ENCODE assay signal across 8 cellular contexts in the genomic region with DNA sequence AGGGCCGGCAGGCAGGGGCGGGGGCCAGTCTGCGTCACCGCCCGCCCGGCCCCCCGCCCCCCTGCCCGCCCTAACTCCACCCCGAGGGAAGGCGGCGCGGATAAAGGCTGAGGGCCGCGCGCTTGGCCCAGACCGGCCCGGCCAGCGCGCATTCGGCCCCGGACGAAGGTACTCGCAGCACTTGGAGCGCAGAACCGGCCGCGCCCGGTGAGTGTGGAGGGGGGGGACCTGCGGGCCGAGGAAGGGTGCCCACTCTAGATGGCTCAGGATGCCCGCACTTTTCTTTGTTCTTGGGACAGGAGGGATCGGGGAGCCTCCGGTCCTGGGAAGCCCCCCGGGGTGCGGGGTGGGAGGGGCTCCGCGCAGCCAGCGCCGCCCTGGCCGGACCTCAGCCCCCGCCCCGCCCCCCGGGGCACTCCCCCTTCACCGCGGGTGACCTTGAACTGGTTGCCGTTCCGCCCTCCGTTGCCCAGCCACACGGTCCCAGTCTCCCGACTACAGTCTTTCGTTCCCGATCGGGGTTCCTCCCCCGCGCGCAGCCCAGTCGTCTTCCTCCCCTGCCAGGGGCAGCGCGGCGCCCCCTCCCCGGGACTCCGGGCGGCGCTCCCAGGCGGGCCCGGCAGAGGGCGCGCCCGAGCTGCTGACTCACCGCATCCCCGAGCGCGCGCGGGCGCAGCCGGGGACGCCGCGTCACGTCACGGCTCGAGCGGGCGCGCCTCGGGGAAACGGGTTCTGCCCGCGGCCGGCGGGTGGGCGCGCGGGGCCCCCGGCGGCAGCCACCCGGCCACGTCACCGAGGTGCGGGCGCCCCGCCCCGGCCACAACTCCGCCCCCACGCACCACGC.
DNase-seq lines count a peak whose midpoint lies in the region; ATAC-seq and TF ChIP-seq lines count a peak whose summit lies in the region.

Gene MIDN (plus strand): TSS at position 130 of the 844 bp plus-strand sequence. CDS start 1,714 bp downstream, outside the sequence.

- peaks cover 49% of the 10 kb centered on the region for H3K4me1 ChIP-seq in mucosa of stomach (ENCODE audit: control insufficient read depth, insufficient read depth, low read length)

- peaks cover 18 to 21% of the 10 kb centered on the region in 2 donors for H3K36me3 Mint-ChIP-seq in stimulated activated naive B cell treated with anti-CD40 and anti-IgM and Interleukin-4, amounts not matched to agents 10 μg/mL and 1 μg/mL and 100 μg/mL, for 72 hours

- H3K4me3 Mint-ChIP-seq in stimulated activated naive B cell treated with anti-CD40 and anti-IgM and Interleukin-4, amounts not matched to agents 10 μg/mL and 1 μg/mL and 100 μg/mL, for 72 hours = peak within 1 kb of the TSS; percentile 82 to 88

- H3K9ac ChIP-seq in mucosa of stomach (ENCODE audit: low read length) = peak within 1 kb of the TSS; percentile 92

- H3K36me3 ChIP-seq in mucosa of stomach (ENCODE audit: control insufficient read depth, insufficient read depth, low read length) = peaks cover 10% of the 10 kb centered on the region

- no peaks in the 10 kb centered on the region for H3K9me3 ChIP-seq in mucosa of stomach (ENCODE audit: control insufficient read depth, low read length)

- ATAC-seq in GM18861 (IDR thresholded peaks at IDR 0.05; ENCODE audit: unreplicated experiment) (peak; percentile 16), HG03097 (IDR thresholded peaks at IDR 0.05; ENCODE audit: low FRiP score, unreplicated experiment) (peak; percentile 26)
- ATAC-seq in stimulated activated naive B cell treated with anti-CD40 and anti-IgM and Interleukin-4, amounts not matched to agents 10 μg/mL and 1 μg/mL and 100 μg/mL, for 72 hours (replicated peaks) = peak; percentile 14 to 21

- H3K4me1 Mint-ChIP-seq in stimulated activated naive B cell treated with anti-CD40 and anti-IgM and Interleukin-4, amounts not matched to agents 10 μg/mL and 1 μg/mL and 100 μg/mL, for 72 hours = peaks cover 15 to 37% of the 10 kb centered on the region in 2 donors

- H3K27me3 Mint-ChIP-seq in stimulated activated naive B cell treated with anti-CD40 and anti-IgM and Interleukin-4, amounts not matched to agents 10 μg/mL and 1 μg/mL and 100 μg/mL, for 72 hours = no peaks in the 10 kb centered on the region

- TF ChIP-seq POLR2A in erythroblast (IDR thresholded peaks at IDR 0.05; ENCODE audit: low read length) = peak; percentile 28

- no peaks in the 10 kb centered on the region for H3K9me3 Mint-ChIP-seq in stimulated activated naive B cell treated with anti-CD40 and anti-IgM and Interleukin-4, amounts not matched to agents 10 μg/mL and 1 μg/mL and 100 μg/mL, for 72 hours

- peak; percentile 21 for TF ChIP-seq CTCF in AG09319 (IDR thresholded peaks at IDR 0.05; ENCODE audit: low read depth, low read length)

- H3K27me3 ChIP-seq in mucosa of stomach (ENCODE audit: control insufficient read depth, insufficient read depth, low read length) = no peaks in the 10 kb centered on the region

- peak; percentile 79 for DNase-seq in AG09319 (ENCODE audit: extremely low read depth, low read depth)
- DNase-seq in NCI-H774 (lab: John Stamatoyannopoulos, UW) = peak; percentile 78
- peak; percentile 75 for DNase-seq in activated T-cell treated with anti-CD3 and anti-CD28 coated beads for 24 hours (ENCODE audit: low read depth)
- peak; percentile 88 to 93 for DNase-seq in erythroblast (lab: John Stamatoyannopoulos, UW)
- peak; percentile 77 for DNase-seq in stimulated activated naive B cell treated with anti-CD40 and anti-IgM and Interleukin-4, amounts not matched to agents 10 μg/mL and 1 μg/mL and 100 μg/mL, for 72 hours

- H3K27ac Mint-ChIP-seq in stimulated activated naive B cell treated with anti-CD40 and anti-IgM and Interleukin-4, amounts not matched to agents 10 μg/mL and 1 μg/mL and 100 μg/mL, for 72 hours = peak within 1 kb of the TSS; percentile 92

- peak within 1 kb of the TSS; percentile 56 for H3K4me3 ChIP-seq in mucosa of stomach (ENCODE audit: low read length)

Comparison
In these comparisons a context has a peak if more than half of its experiments do, and no peak if none do; other contexts are left out.
1. Peak in every context shown above with its lines: DNase-seq, ATAC-seq and H3K4me3 ChIP-seq.